Comparison of ENCODE assay signal across 8 cellular contexts in genomic region chr7:96708872-96709271, GRCh38. TPM values are rescaled to one million over a fixed set of nuclear protein-coding genes. Genes with fewer than 3 reads are reported as not detected.
A peak's percentile ranks its signal among the peaks of the same experiment; 100 is the strongest.
DNase-seq lines count a peak whose midpoint lies in the region; ATAC-seq and TF ChIP-seq lines count a peak whose summit lies in the region.

No MANE protein-coding gene starts in this region.

- H3K27ac Mint-ChIP-seq in activated CD8-positive, alpha-beta T cell treated with anti-CD3 and anti-CD28 coated beads, Interleukin-2, amount 10 ng/mL, durations not matched to agents 7 days and 5 days = peak overlapping the region; percentile 93

- DNase-seq in activated CD8-positive, alpha-beta T cell treated with anti-CD3 and anti-CD28 coated beads, Interleukin-2, amount 10 ng/mL, durations not matched to agents 7 days and 5 days = no peak
- no peak for DNase-seq in kidney epithelial cell (ENCODE audit: low read depth)
- no peak for DNase-seq in tibial nerve (ENCODE audit: low spot score in 2 of 2)
- no peak for DNase-seq in SKM-1 treated with dmso at 0.1 percent for 144 hours (lab: John Stamatoyannopoulos, UW; ENCODE audit: unreplicated experiment)
- DNase-seq in left lobe of liver (ENCODE audit: low spot score) = no peak
- DNase-seq in HCEC 1CT = no peak

- POLR2A ChIA-PET in activated CD8-positive, alpha-beta T cell treated with anti-CD3 and anti-CD28 coated beads, Interleukin-2, amount 10 ng/mL, durations not matched to agents 7 days and 5 days (lab: Charles Lee) = no interaction called here

- peaks cover 0 to 5% (median 0%) of the 10 kb centered on the region in 4 donors for H3K9me3 ChIP-seq in tibial nerve

- H3K4me1 ChIP-seq in tibial nerve = peaks cover 0 to 37% (median 15%) of the 10 kb centered on the region in 4 donors

- TF ChIP-seq CTCF in kidney epithelial cell (IDR thresholded peaks at IDR 0.05; ENCODE audit: insufficient read depth, low read length, poor library complexity, severe bottlenecking) = no peak
- no peak for TF ChIP-seq CTCF in tibial nerve (IDR thresholded peaks at IDR 0.05)

- H3K27me3 ChIP-seq in kidney epithelial cell (ENCODE audit: control insufficient read depth, insufficient read depth, low read length) (no peaks in the 10 kb centered on the region), tibial nerve (no peaks in the 10 kb centered on the region)

- no peak for TF ChIP-seq EP300 in tibial nerve (IDR thresholded peaks at IDR 0.05)

- no peak for TF ChIP-seq POLR2A in tibial nerve (IDR thresholded peaks at IDR 0.05)

- peak; percentile 6 for ATAC-seq in GM18498 (IDR thresholded peaks at IDR 0.05; ENCODE audit: unreplicated experiment)
- ATAC-seq in HG02870 (IDR thresholded peaks at IDR 0.05; ENCODE audit: unreplicated experiment) = peak; percentile 4
- peak; percentile 4 for ATAC-seq in activated CD8-positive, alpha-beta T cell treated with anti-CD3 and anti-CD28 coated beads, Interleukin-2, amount 10 ng/mL, durations not matched to agents 7 days and 5 days
- no peak for ATAC-seq in left lobe of liver

- no peaks in the 10 kb centered on the region for H3K27me3 Mint-ChIP-seq in activated CD8-positive, alpha-beta T cell treated with anti-CD3 and anti-CD28 coated beads, Interleukin-2, amount 10 ng/mL, durations not matched to agents 7 days and 5 days (ENCODE audit: low read depth)

- H3K9me3 Mint-ChIP-seq in activated CD8-positive, alpha-beta T cell treated with anti-CD3 and anti-CD28 coated beads, Interleukin-2, amount 10 ng/mL, durations not matched to agents 7 days and 5 days (ENCODE audit: insufficient read depth) = peaks cover 8% of the 10 kb centered on the region

- WGBS in tibial nerve, 2 donors = 53 to 60% methylated on average over 5 of the region's 5 CpGs

- peak overlapping the region in 3 of 4 donors; percentile 83 to 91 (median 90) for H3K27ac ChIP-seq in tibial nerve

- H3K36me3 ChIP-seq in kidney epithelial cell (ENCODE audit: control insufficient read depth, insufficient read depth, low read length) (no peaks in the 10 kb centered on the region), tibial nerve (no peaks in the 10 kb centered on the region)

- H3K36me3 Mint-ChIP-seq in activated CD8-positive, alpha-beta T cell treated with anti-CD3 and anti-CD28 coated beads, Interleukin-2, amount 10 ng/mL, durations not matched to agents 7 days and 5 days (ENCODE audit: low read depth) = peaks cover 25% of the 10 kb centered on the region

- H3K4me3 ChIP-seq in kidney epithelial cell (ENCODE audit: low read depth, low read length) (peak overlapping the region; percentile 88), tibial nerve (peak overlapping the region; percentile 60 to 84 (median 75))

- H3K4me1 Mint-ChIP-seq in activated CD8-positive, alpha-beta T cell treated with anti-CD3 and anti-CD28 coated beads, Interleukin-2, amount 10 ng/mL, durations not matched to agents 7 days and 5 days (ENCODE audit: low read depth) = peaks cover 23% of the 10 kb centered on the region

- CTCF ChIA-PET in activated CD8-positive, alpha-beta T cell treated with anti-CD3 and anti-CD28 coated beads, Interleukin-2, amount 10 ng/mL, durations not matched to agents 7 days and 5 days (lab: Charles Lee) = interaction anchor here (1.0 kb wide), 1 partner anchor 24 kb away, joined by 3 read pairs; no protein-coding TSS in a partner anchor

- peak overlapping the region; percentile 91 for H3K4me3 Mint-ChIP-seq in activated CD8-positive, alpha-beta T cell treated with anti-CD3 and anti-CD28 coated beads, Interleukin-2, amount 10 ng/mL, durations not matched to agents 7 days and 5 days

RNA-seq across cellular contexts. Expression of gene SEM1, which starts 0.8 kb away (rescaled TPM):
- 10 to 100 TPM; 41.5 to 52.1 TPM for total RNA-seq in activated CD8-positive, alpha-beta T cell treated with anti-CD3 and anti-CD28 coated beads, Interleukin-2, amount 10 ng/mL, durations not matched to agents 7 days and 5 days
- 17.6 and 41.9 TPM in 2 replicates for total RNA-seq in kidney epithelial cell
- 10 to 100 TPM; 15.1 to 24.3 (median 16.9) TPM for total RNA-seq in tibial nerve
- total RNA-seq in left lobe of liver = 27.2 TPM
